1 cellular context compared by ENCODE assay signal in the genomic region with DNA sequence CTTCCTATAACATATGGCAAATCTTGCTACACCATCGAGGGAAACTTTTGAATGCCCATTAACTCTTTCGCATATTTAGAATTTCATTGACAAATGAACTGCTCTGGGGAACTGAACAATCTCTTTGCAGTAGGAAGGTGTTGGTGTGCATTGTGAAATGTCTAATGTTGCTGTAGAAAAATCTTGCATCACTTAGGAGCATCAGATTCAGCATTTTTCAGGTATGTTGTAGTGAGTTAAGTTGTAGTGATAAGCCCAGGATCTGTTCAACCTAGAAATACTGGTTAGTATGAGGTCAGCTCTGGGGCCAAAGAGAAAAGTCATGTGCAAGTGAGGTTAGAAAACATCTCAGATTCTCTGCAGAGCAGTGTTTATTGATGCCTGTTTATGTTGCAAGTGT.
TF ChIP-seq lines count a peak whose summit lies in the region.

No MANE protein-coding gene starts in this region.

TF ChIP-seq in neural cell, 6 proteins besides CTCF, POLR2A, EP300 and RAD21 (continued from another document):
- TF ChIP-seq, protein P1, sequence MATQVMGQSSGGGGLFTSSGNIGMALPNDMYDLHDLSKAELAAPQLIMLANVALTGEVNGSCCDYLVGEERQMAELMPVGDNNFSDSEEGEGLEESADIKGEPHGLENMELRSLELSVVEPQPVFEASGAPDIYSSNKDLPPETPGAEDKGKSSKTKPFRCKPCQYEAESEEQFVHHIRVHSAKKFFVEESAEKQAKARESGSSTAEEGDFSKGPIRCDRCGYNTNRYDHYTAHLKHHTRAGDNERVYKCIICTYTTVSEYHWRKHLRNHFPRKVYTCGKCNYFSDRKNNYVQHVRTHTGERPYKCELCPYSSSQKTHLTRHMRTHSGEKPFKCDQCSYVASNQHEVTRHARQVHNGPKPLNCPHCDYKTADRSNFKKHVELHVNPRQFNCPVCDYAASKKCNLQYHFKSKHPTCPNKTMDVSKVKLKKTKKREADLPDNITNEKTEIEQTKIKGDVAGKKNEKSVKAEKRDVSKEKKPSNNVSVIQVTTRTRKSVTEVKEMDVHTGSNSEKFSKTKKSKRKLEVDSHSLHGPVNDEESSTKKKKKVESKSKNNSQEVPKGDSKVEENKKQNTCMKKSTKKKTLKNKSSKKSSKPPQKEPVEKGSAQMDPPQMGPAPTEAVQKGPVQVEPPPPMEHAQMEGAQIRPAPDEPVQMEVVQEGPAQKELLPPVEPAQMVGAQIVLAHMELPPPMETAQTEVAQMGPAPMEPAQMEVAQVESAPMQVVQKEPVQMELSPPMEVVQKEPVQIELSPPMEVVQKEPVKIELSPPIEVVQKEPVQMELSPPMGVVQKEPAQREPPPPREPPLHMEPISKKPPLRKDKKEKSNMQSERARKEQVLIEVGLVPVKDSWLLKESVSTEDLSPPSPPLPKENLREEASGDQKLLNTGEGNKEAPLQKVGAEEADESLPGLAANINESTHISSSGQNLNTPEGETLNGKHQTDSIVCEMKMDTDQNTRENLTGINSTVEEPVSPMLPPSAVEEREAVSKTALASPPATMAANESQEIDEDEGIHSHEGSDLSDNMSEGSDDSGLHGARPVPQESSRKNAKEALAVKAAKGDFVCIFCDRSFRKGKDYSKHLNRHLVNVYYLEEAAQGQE (IDR thresholded peaks at IDR 0.05; ENCODE audit: borderline replicate concordance), result no peak
- TF ChIP-seq MXI1 (conservative IDR thresholded peaks at IDR 0.05; ENCODE audit: poor library complexity, severe bottlenecking) (no peak), SMC3 (conservative IDR thresholded peaks at IDR 0.05; ENCODE audit: poor library complexity) (no peak), TAF1 (IDR thresholded peaks at IDR 0.05; ENCODE audit: low read depth) (no peak)
